19 cellular contexts compared by ENCODE assay signal in genomic region chr14:61460063-61460462, GRCh38.
DNase-seq lines count a peak whose midpoint lies in the region; ATAC-seq, FAIRE-seq and TF ChIP-seq lines count a peak whose summit lies in the region.
"Had no signal": no experiment of that assay in that cellular context is flagged by ENCODE, and none has a peak within 500 bp of the region (broad histone marks: within the 10 kb centered on the region; RNA-seq: fewer than 3 reads in every experiment).

No MANE protein-coding gene starts in this region.

- no peak for TF ChIP-seq CTCF in CD4-positive, alpha-beta T cell (IDR thresholded peaks at IDR 0.05)
- TF ChIP-seq CTCF in K562 (IDR thresholded peaks at IDR 0.05 in 2 of 3, conservative IDR thresholded peaks at IDR 0.05 in 1 of 3; ENCODE audit: insufficient read depth in 2 of 3, low read depth in 1 of 3, low read length in 3 of 3), result no peak

- BruUV-seq in K562 (replicated peaks; lab: Mats Ljungman, UMichigan), result no TSS peak

- H3K9me3 Mint-ChIP-seq in activated CD4-positive, alpha-beta T cell treated with anti-CD3 and anti-CD28 coated beads, Interleukin-2, amount 10 ng/mL, durations not matched to agents 24 days and 14 days, result peaks cover 4% of the 10 kb centered on the region
- no peaks in the 10 kb centered on the region for H3K9me3 Mint-ChIP-seq in CD4-positive, alpha-beta T cell
- H3K9me3 Mint-ChIP-seq in T-cell, result peaks cover 0 to 7% (median 0%) of the 10 kb centered on the region in 3 donors

- WGBS in K562 (ENCODE audit: insufficient coverage, low coverage, missing lambda C conversion rate), result 14% methylated on average over 1 of the region's 1 CpG

- H3K4me1 ChIP-seq in K562 (replicated peaks in 1 of 2; ENCODE audit: control insufficient read depth in 2 of 2, insufficient read depth in 2 of 2, low read length in 2 of 2), result peaks cover 4 to 19% of the 10 kb centered on the region in 2 experiments; a peak in 4 of 5 replicates

- H3K27me3 ChIP-seq in CD4-positive, alpha-beta T cell (ENCODE audit: control insufficient read depth, insufficient read depth, low read length), result no peaks in the 10 kb centered on the region
- no peaks in the 10 kb centered on the region for H3K27me3 ChIP-seq in K562 (ENCODE audit: control insufficient read depth in 2 of 2, insufficient read depth in 2 of 2, low read length in 2 of 2)

- intact Hi-C loops in activated CD4-positive, alpha-beta T cell treated with anti-CD3 and anti-CD28 coated beads, Interleukin-2, amount 10 ng/mL, durations not matched to agents 24 days and 14 days (cut with micrococcal nuclease), result loop anchor here (2.0 kb wide), 2 partner anchors 271 to 667 kb away; no protein-coding TSS in a partner anchor
- intact Hi-C loops in CD4-positive, alpha-beta T cell (cut with DNase I, micrococcal nuclease), result loop anchor here (5.0 kb wide), 2 partner anchors 42 to 667 kb away; no protein-coding TSS in a partner anchor
- intact Hi-C loops in K562 (cut with micrococcal nuclease), result loop anchor here (2.0 to 5.0 kb wide), 3 partner anchors 271 to 667 kb away; no protein-coding TSS in a partner anchor

- H3K4me2 ChIP-seq in K562 (ENCODE audit: insufficient read depth, low read length), result no peak overlapping the region

- no peak for DNase-seq in activated CD4-positive, alpha-beta T cell treated with anti-CD3 and anti-CD28 coated beads, Interleukin-2, amount 10 ng/mL, durations not matched to agents 24 days and 14 days
- DNase-seq in activated CD4-positive, alpha-beta T cell treated with anti-CD3 and anti-CD28 coated beads, Interleukin-2, amount 50 U/mL, for 1 hour, result no peak
- no peak for DNase-seq in CD4-positive, alpha-beta T cell
- DNase-seq in T-cell (no peak), K562 (ENCODE audit: extremely low read depth in 1 of 4, low spot score in 3 of 4) (no peak)
- DNase-seq in central memory CD4-positive, alpha-beta T cell, result no peak
- DNase-seq: C1 segment of cervical spinal cord, GF-D8, GM23248, IMR-90, MV-4-11, NCI-H1417 treated with DMSO at 0.1 percent for 48 hours, NCI-H2029 treated with DMSO at 0.1 percent for 48 hours, NCI-H510A treated with DMSO at 0.1 percent for 48 hours had no signal

- H3K9me1 ChIP-seq in K562 (ENCODE audit: control insufficient read depth, insufficient read depth, low read length), result no peaks in the 10 kb centered on the region

- FAIRE-seq in K562 (lab: Jason Lieb, UNC), result no peak
- FAIRE-seq: A204.1, RCC 7860 had no signal

- no peak for TF ChIP-seq RAD21 in K562 (CRISPR knock-in tag; conservative IDR thresholded peaks at IDR 0.05 in 1 of 2, IDR thresholded peaks at IDR 0.05 in 1 of 2)

- H3K4me3 ChIP-seq in K562, result no peak overlapping the region
- H3K4me3 ChIP-seq: GM23248 had no signal

- peaks cover 87% of the 10 kb centered on the region for H3K36me3 Mint-ChIP-seq in activated CD4-positive, alpha-beta T cell treated with anti-CD3 and anti-CD28 coated beads, Interleukin-2, amount 10 ng/mL, durations not matched to agents 24 days and 14 days (ENCODE audit: low read depth)
- H3K36me3 Mint-ChIP-seq in CD4-positive, alpha-beta T cell (ENCODE audit: low read depth), result peaks cover 99% of the 10 kb centered on the region
- H3K36me3 Mint-ChIP-seq in T-cell, result peaks cover 78% of the 10 kb centered on the region

- H3K9me3 ChIP-seq in CD4-positive, alpha-beta T cell (ENCODE audit: control insufficient read depth, low read length), result no peaks in the 10 kb centered on the region
- no peaks in the 10 kb centered on the region for H3K9me3 ChIP-seq in K562 (replicated peaks; ENCODE audit: control insufficient read depth, insufficient read depth, low read depth, low read length)

- no peaks in the 10 kb centered on the region for H3K36me3 ChIP-seq in K562 (ENCODE audit: control insufficient read depth, insufficient read depth, low read length)

- no peaks in the 10 kb centered on the region; the same call in 1 of the 2 replicates for H4K20me1 ChIP-seq in K562 (replicated peaks; ENCODE audit: control insufficient read depth, insufficient read depth, low read length)

- no peak for TF ChIP-seq POLR2A in K562 (conservative IDR thresholded peaks at IDR 0.05)

- peaks cover 58% of the 10 kb centered on the region for H3K4me1 Mint-ChIP-seq in activated CD4-positive, alpha-beta T cell treated with anti-CD3 and anti-CD28 coated beads, Interleukin-2, amount 10 ng/mL, durations not matched to agents 24 days and 14 days
- H3K4me1 Mint-ChIP-seq in CD4-positive, alpha-beta T cell (ENCODE audit: low read depth), result peaks cover 83% of the 10 kb centered on the region
- peaks cover 73 to 86% (median 77%) of the 10 kb centered on the region in 3 donors for H3K4me1 Mint-ChIP-seq in T-cell

- POLR2A ChIA-PET in CD4-positive, alpha-beta T cell (lab: Charles Lee), result no interaction called here
- POLR2A ChIA-PET in T-cell (lab: Charles Lee) (interaction anchor here in 1 of 2 donors (1.1 kb wide), 1 partner anchor 11 kb away, joined by 3 read pairs; no protein-coding TSS in a partner anchor), K562 (lab: Yijun Ruan, JAX) (no interaction called here)

- in situ Hi-C loops in K562 (cut with MboI), result loop anchor here (10.0 kb wide), 1 partner anchor 275 kb away; no protein-coding TSS in a partner anchor

- H2AFZ ChIP-seq in K562 (ENCODE audit: low read depth, low read length), result no peak overlapping the region
- H2AFZ ChIP-seq: GM23248 had no signal

- no peaks in the 10 kb centered on the region for H3K27me3 Mint-ChIP-seq in activated CD4-positive, alpha-beta T cell treated with anti-CD3 and anti-CD28 coated beads, Interleukin-2, amount 10 ng/mL, durations not matched to agents 24 days and 14 days
- no peaks in the 10 kb centered on the region for H3K27me3 Mint-ChIP-seq in CD4-positive, alpha-beta T cell
- no peaks in the 10 kb centered on the region for H3K27me3 Mint-ChIP-seq in T-cell

- no peak overlapping the region for H3K4me3 Mint-ChIP-seq in activated CD4-positive, alpha-beta T cell treated with anti-CD3 and anti-CD28 coated beads, Interleukin-2, amount 10 ng/mL, durations not matched to agents 24 days and 14 days
- H3K4me3 Mint-ChIP-seq in CD4-positive, alpha-beta T cell, result no peak overlapping the region
- H3K4me3 Mint-ChIP-seq in T-cell, result no peak overlapping the region

- H3K27ac Mint-ChIP-seq in activated CD4-positive, alpha-beta T cell treated with anti-CD3 and anti-CD28 coated beads, Interleukin-2, amount 10 ng/mL, durations not matched to agents 24 days and 14 days, result peak overlapping the region; percentile 43
- H3K27ac Mint-ChIP-seq in CD4-positive, alpha-beta T cell, result peak overlapping the region; percentile 73
- H3K27ac Mint-ChIP-seq in T-cell, result peak overlapping the region; percentile 46 to 92

- no peak overlapping the region for H3K9ac ChIP-seq in K562 (ENCODE audit: insufficient read depth in 1 of 2, low read depth in 2 of 2, low read length in 2 of 2)
- H3K9ac ChIP-seq: GM23248 had no signal

- H3K79me2 ChIP-seq in K562 (ENCODE audit: control insufficient read depth, insufficient read depth, low read length), result no peaks in the 10 kb centered on the region

- CTCF ChIA-PET in CD4-positive, alpha-beta T cell (lab: Charles Lee), result interaction anchor here (2.2 kb wide), 1 partner anchor 180 kb away, joined by 6 read pairs; the partner anchor contains the start of gene TMEM30B
- CTCF ChIA-PET in T-cell (lab: Charles Lee), result interaction anchor here (0.8 to 1.8 kb wide), 3 partner anchors 14 to 377 kb away, joined by 3 to 7 read pairs (median 3); no protein-coding TSS in a partner anchor
- CTCF ChIA-PET in K562 (lab: Yijun Ruan, JAX; ENCODE audit: low intra/inter-chr PET ratio), result interaction anchor here (3.2 kb wide), 1 partner anchor 378 kb away, joined by 22 read pairs; no protein-coding TSS in a partner anchor

- no peak for ATAC-seq in CD4-positive, alpha-beta T cell (ENCODE audit: poor library complexity)
- no peak for ATAC-seq in T-cell (replicated peaks in 1 of 4)
- ATAC-seq in K562, result no peak
- ATAC-seq in GM19035 (IDR thresholded peaks at IDR 0.05; ENCODE audit: unreplicated experiment), result no peak
- no peak for ATAC-seq in GM18519 (IDR thresholded peaks at IDR 0.05; ENCODE audit: low FRiP score, unreplicated experiment)
- ATAC-seq: HCT116 had no signal

- H3K27ac ChIP-seq in CD4-positive, alpha-beta T cell (ENCODE audit: low read depth, low read length), result no peak overlapping the region
- no peak overlapping the region for H3K27ac ChIP-seq in K562 (ENCODE audit: extremely low read depth, low read depth, low read length)
- H3K27ac ChIP-seq: GM23248 had no signal

- TF ChIP-seq EP300 in K562 (IDR thresholded peaks at IDR 0.05; ENCODE audit: low read length), result no peak

TF ChIP-seq in K562, 482 proteins besides CTCF, POLR2A, EP300 and RAD21:
- no peak for TF ChIP-seq ZNF740 (CRISPR knock-in tag; IDR thresholded peaks at IDR 0.05)
- TF ChIP-seq ZNF740 (tag; IDR thresholded peaks at IDR 0.05), result no peak
- TF ChIP-seq RBM25 (IDR thresholded peaks at IDR 0.05; ENCODE audit: low read depth, low read length, severe bottlenecking), result peak; percentile 60
- TF ChIP-seq SRSF3 (IDR thresholded peaks at IDR 0.05; ENCODE audit: insufficient read depth, low read length), result no peak
- TF ChIP-seq SREBF1 (IDR thresholded peaks at IDR 0.05; ENCODE audit: borderline replicate concordance, low read depth, low read length), result no peak
- peak; percentile 46 for TF ChIP-seq ZNF146 (CRISPR knock-in tag; IDR thresholded peaks at IDR 0.05; ENCODE audit: unreplicated experiment)
- TF ChIP-seq RFX1 (IDR thresholded peaks at IDR 0.05), result no peak
